14 cellular contexts compared by ENCODE assay signal in genomic region chr1:51534447-51534846, GRCh38. TPM values are rescaled to one million over a fixed set of nuclear protein-coding genes. Genes with fewer than 3 reads are reported as not detected.
DNase-seq lines count a peak whose midpoint lies in the region; ATAC-seq and TF ChIP-seq lines count a peak whose summit lies in the region.
"Had no signal": no experiment of that assay in that cellular context is flagged by ENCODE, and none has a peak within 500 bp of the region (broad histone marks: within the 10 kb centered on the region; RNA-seq: fewer than 3 reads in every experiment).

No MANE protein-coding gene starts in this region.

- intact Hi-C loops in activated B cell treated with CpG ODN at 0.5 μM for 24 hours (cut with micrococcal nuclease): loop anchor here (2.0 to 5.0 kb wide), 3 partner anchors 16 to 72 kb away; partner anchors contain the start of gene EPS15

- POLR2A ChIA-PET in activated B cell treated with CpG ODN at 0.5 μM for 24 hours (lab: Charles Lee): interaction anchor here (0.6 to 1.3 kb wide), 5 partner anchors 10 to 137 kb away, joined by 3 read pairs; no protein-coding TSS in a partner anchor
- POLR2A ChIA-PET in naive thymus-derived CD8-positive, alpha-beta T cell (lab: Charles Lee): no interaction called here

- peaks cover 11% of the 10 kb centered on the region for H3K4me1 ChIP-seq in CD4-positive, CD25-positive, alpha-beta regulatory T cell (ENCODE audit: control insufficient read depth, insufficient read depth, low read length, poor library complexity, severe bottlenecking)
- H3K4me1 ChIP-seq: SJCRH30 had no signal

- no peaks in the 10 kb centered on the region for H3K36me3 Mint-ChIP-seq in CD4-positive, CD25-positive, alpha-beta regulatory T cell
- H3K36me3 Mint-ChIP-seq in activated B cell treated with CpG ODN at 0.5 μM for 24 hours (ENCODE audit: low read depth): no peaks in the 10 kb centered on the region
- H3K36me3 Mint-ChIP-seq in naive thymus-derived CD8-positive, alpha-beta T cell: no peaks in the 10 kb centered on the region
- H3K36me3 Mint-ChIP-seq: natural killer cell treated with Interleukin-12 subunit alpha and Interleukin-12 subunit beta and Interleukin-15 and Interleukin-18, amount 100 ng/mL, for 72 hours had no signal

- no peaks in the 10 kb centered on the region for H3K27me3 Mint-ChIP-seq in CD4-positive, CD25-positive, alpha-beta regulatory T cell
- no peaks in the 10 kb centered on the region for H3K27me3 Mint-ChIP-seq in activated B cell treated with CpG ODN at 0.5 μM for 24 hours
- no peaks in the 10 kb centered on the region for H3K27me3 Mint-ChIP-seq in naive thymus-derived CD8-positive, alpha-beta T cell
- H3K27me3 Mint-ChIP-seq: natural killer cell treated with Interleukin-12 subunit alpha and Interleukin-12 subunit beta and Interleukin-15 and Interleukin-18, amount 100 ng/mL, for 72 hours had no signal

- H3K27ac Mint-ChIP-seq in CD4-positive, CD25-positive, alpha-beta regulatory T cell: peak overlapping the region; percentile 72 to 85 (median 74)
- H3K27ac Mint-ChIP-seq in activated B cell treated with CpG ODN at 0.5 μM for 24 hours: peak overlapping the region; percentile 54
- peak overlapping the region in 7 of 10 donors; percentile 7 to 69 (median 60) for H3K27ac Mint-ChIP-seq in naive thymus-derived CD8-positive, alpha-beta T cell
- H3K27ac Mint-ChIP-seq: natural killer cell treated with Interleukin-12 subunit alpha and Interleukin-12 subunit beta and Interleukin-15 and Interleukin-18, amount 100 ng/mL, for 72 hours had no signal

- H3K4me3 ChIP-seq in CD4-positive, CD25-positive, alpha-beta regulatory T cell (ENCODE audit: low read depth, low read length): no peak overlapping the region
- H3K4me3 ChIP-seq: SJCRH30, stomach had no signal

- H3K9me3 Mint-ChIP-seq in CD4-positive, CD25-positive, alpha-beta regulatory T cell: no peaks in the 10 kb centered on the region
- no peaks in the 10 kb centered on the region for H3K9me3 Mint-ChIP-seq in activated B cell treated with CpG ODN at 0.5 μM for 24 hours
- no peaks in the 10 kb centered on the region for H3K9me3 Mint-ChIP-seq in naive thymus-derived CD8-positive, alpha-beta T cell
- H3K9me3 Mint-ChIP-seq: natural killer cell treated with Interleukin-12 subunit alpha and Interleukin-12 subunit beta and Interleukin-15 and Interleukin-18, amount 100 ng/mL, for 72 hours had no signal

- no peak overlapping the region for H3K4me3 Mint-ChIP-seq in CD4-positive, CD25-positive, alpha-beta regulatory T cell
- H3K4me3 Mint-ChIP-seq in activated B cell treated with CpG ODN at 0.5 μM for 24 hours: no peak overlapping the region
- no peak overlapping the region for H3K4me3 Mint-ChIP-seq in naive thymus-derived CD8-positive, alpha-beta T cell
- H3K4me3 Mint-ChIP-seq: natural killer cell treated with Interleukin-12 subunit alpha and Interleukin-12 subunit beta and Interleukin-15 and Interleukin-18, amount 100 ng/mL, for 72 hours had no signal

- H3K36me3 ChIP-seq in CD4-positive, CD25-positive, alpha-beta regulatory T cell (ENCODE audit: control insufficient read depth, insufficient read depth, low read length): no peaks in the 10 kb centered on the region
- H3K36me3 ChIP-seq: SJCRH30, stomach had no signal

- CTCF ChIA-PET in activated B cell treated with CpG ODN at 0.5 μM for 24 hours (lab: Charles Lee): interaction anchor here (0.9 to 1.9 kb wide), 12 partner anchors 11 to 235 kb away, joined by 3 to 10 read pairs (median 4); no protein-coding TSS in a partner anchor

- no peak for ATAC-seq in CD4-positive, CD25-positive, alpha-beta regulatory T cell (ENCODE audit: low read depth in 2 of 2)
- ATAC-seq in GM21723 (IDR thresholded peaks at IDR 0.05; ENCODE audit: unreplicated experiment) (peak; percentile 54), activated B cell treated with CpG ODN at 0.5 μM for 24 hours (ENCODE audit: low read depth) (no peak), GM21786 (IDR thresholded peaks at IDR 0.05; ENCODE audit: unreplicated experiment) (no peak)
- ATAC-seq in naive thymus-derived CD8-positive, alpha-beta T cell: no peak

- H3K4me1 Mint-ChIP-seq in CD4-positive, CD25-positive, alpha-beta regulatory T cell: peaks cover 6 to 16% (median 9%) of the 10 kb centered on the region in 4 donors
- peaks cover 11% of the 10 kb centered on the region for H3K4me1 Mint-ChIP-seq in activated B cell treated with CpG ODN at 0.5 μM for 24 hours
- H3K4me1 Mint-ChIP-seq in naive thymus-derived CD8-positive, alpha-beta T cell: peaks cover 0 to 9% (median 5%) of the 10 kb centered on the region in 4 donors

- no peaks in the 10 kb centered on the region for H3K27me3 ChIP-seq in CD4-positive, CD25-positive, alpha-beta regulatory T cell (ENCODE audit: control insufficient read depth, insufficient read depth, low read length)
- H3K27me3 ChIP-seq: SJCRH30, stomach had no signal

- H3K27ac ChIP-seq in CD4-positive, CD25-positive, alpha-beta regulatory T cell (ENCODE audit: insufficient read depth, low read length, poor library complexity, severe bottlenecking): no peak overlapping the region
- H3K27ac ChIP-seq: epithelial cell of prostate, SJCRH30 had no signal

- no peak for TF ChIP-seq CTCF in activated B cell treated with CpG ODN at 0.5 μM for 24 hours (IDR thresholded peaks at IDR 0.05)

- no peaks in the 10 kb centered on the region for H3K9me3 ChIP-seq in CD4-positive, CD25-positive, alpha-beta regulatory T cell (ENCODE audit: control insufficient read depth in 2 of 2, low read length in 2 of 2)
- H3K9me3 ChIP-seq: SJCRH30, stomach had no signal

- DNase-seq in CD4-positive, CD25-positive, alpha-beta regulatory T cell: peak in 1 of 3 donors; percentile 25
- DNase-seq in activated B cell treated with CpG ODN at 0.5 μM for 24 hours (no peak), DMS79 (lab: John Stamatoyannopoulos, UW) (no peak), NCI-H2171 treated with DMSO at 0.1 percent for 48 hours (lab: John Stamatoyannopoulos, UW) (no peak), SIG-M5 (lab: John Stamatoyannopoulos, UW) (no peak)
- no peak for DNase-seq in naive thymus-derived CD8-positive, alpha-beta T cell
- DNase-seq: activated CD4-positive, CD25-positive, alpha-beta regulatory T cell treated with anti-CD3 and anti-CD28 coated beads, Interleukin-2, amount 50 U/mL, for 72 hours; NCI-H226 had no signal

RNA-seq across cellular contexts. Expression of gene EPS15, which starts 15.4 kb away (rescaled TPM):
- total RNA-seq in CD4-positive, CD25-positive, alpha-beta regulatory T cell: 135 TPM
- polyA plus RNA-seq in CD4-positive, CD25-positive, alpha-beta regulatory T cell: 10 to 100 TPM; 58.5 to 84.1 (median 73.8) TPM
- total RNA-seq in activated B cell treated with CpG ODN at 0.5 μM for 24 hours: 150 and 151 TPM in 2 replicates
- total RNA-seq in naive thymus-derived CD8-positive, alpha-beta T cell: 10 to 100 TPM; 48.8 to 53.8 TPM
- 10 to 100 TPM; 29.5 to 41.1 (median 30.0) TPM for polyA plus RNA-seq in naive thymus-derived CD8-positive, alpha-beta T cell
